ENCODE assay signal across 1 cellular context in genomic region chrX:103831342-103831802, GRCh38.
TF ChIP-seq lines count a peak whose summit lies in the region.

No MANE protein-coding gene starts in this region.

TF ChIP-seq in IMR-90, 13 proteins besides CTCF, POLR2A, EP300 and RAD21 (continued from another document):
- no peak for TF ChIP-seq MAZ (IDR thresholded peaks at IDR 0.05; ENCODE audit: borderline replicate concordance, low read depth, low read length)
- TF ChIP-seq USF2 (IDR thresholded peaks at IDR 0.05; ENCODE audit: low read depth, low read length): no peak
- TF ChIP-seq CHD1 (IDR thresholded peaks at IDR 0.05; ENCODE audit: low read depth, low read length): no peak
